9 cellular contexts compared by ENCODE assay signal in genomic region chr15:65029736-65030208, GRCh38. TPM values are rescaled to one million over a fixed set of nuclear protein-coding genes. Genes with fewer than 3 reads are reported as not detected.
DNase-seq lines count a peak whose midpoint lies in the region; ATAC-seq, FAIRE-seq and TF ChIP-seq lines count a peak whose summit lies in the region.
"Had no signal": no experiment of that assay in that cellular context is flagged by ENCODE, and none has a peak within 500 bp of the region (broad histone marks: within the 10 kb centered on the region; RNA-seq: fewer than 3 reads in every experiment).

No MANE protein-coding gene starts in this region.

- TF ChIP-seq CTCF in AG09309 (IDR thresholded peaks at IDR 0.05; ENCODE audit: control insufficient read depth, insufficient read depth, low read depth, low read length, missing control alignments) (no peak), bronchial epithelial cell (IDR thresholded peaks at IDR 0.05; ENCODE audit: insufficient read depth, low read length, severe bottlenecking) (no peak), omental fat pad (IDR thresholded peaks at IDR 0.05) (no peak)

- DNase-seq in AG09309 (ENCODE audit: low read depth) = no peak
- no peak for DNase-seq in bronchial epithelial cell (ENCODE audit: low read depth)
- DNase-seq in naive thymus-derived CD8-positive, alpha-beta T cell = no peak
- no peak for DNase-seq in HTR-8/SVneo (ENCODE audit: insufficient read length, low spot score)
- DNase-seq in omental fat pad (ENCODE audit: low spot score) = no peak

- no peaks in the 10 kb centered on the region for H3K27me3 Mint-ChIP-seq in IgD-negative memory B cell
- peaks cover 0 to 4% (median 2%) of the 10 kb centered on the region in 5 donors for H3K27me3 Mint-ChIP-seq in naive thymus-derived CD8-positive, alpha-beta T cell

- POLR2A ChIA-PET in naive thymus-derived CD8-positive, alpha-beta T cell (lab: Charles Lee) = interaction anchor here (0.6 kb wide), 1 partner anchor 1291 kb away, joined by 3 read pairs; no protein-coding TSS in a partner anchor

- no peaks in the 10 kb centered on the region for H3K36me3 ChIP-seq in bronchial epithelial cell (ENCODE audit: control insufficient read depth, insufficient read depth, low read length)

- peak overlapping the region; percentile 84 to 95 (median 88) for H3K4me3 Mint-ChIP-seq in IgD-negative memory B cell
- H3K4me3 Mint-ChIP-seq in naive thymus-derived CD8-positive, alpha-beta T cell = peak overlapping the region; percentile 43 to 99 (median 77)

- H3K9me3 Mint-ChIP-seq in IgD-negative memory B cell = no peaks in the 10 kb centered on the region
- no peaks in the 10 kb centered on the region for H3K9me3 Mint-ChIP-seq in naive thymus-derived CD8-positive, alpha-beta T cell

- no peak for ATAC-seq in naive thymus-derived CD8-positive, alpha-beta T cell
- ATAC-seq in GM21717 (IDR thresholded peaks at IDR 0.05; ENCODE audit: unreplicated experiment) = no peak
- no peak for ATAC-seq in omental fat pad (ENCODE audit: low FRiP score)
- ATAC-seq in GM21576 (IDR thresholded peaks at IDR 0.05; ENCODE audit: unreplicated experiment) = no peak

- no peaks in the 10 kb centered on the region for H3K27me3 ChIP-seq in bronchial epithelial cell (ENCODE audit: control insufficient read depth, insufficient read depth, low read length)

- no peak for FAIRE-seq in bronchial epithelial cell (lab: Jason Lieb, UNC)
- FAIRE-seq in HTR-8/SVneo (lab: Jason Lieb, UNC) = no peak

- peaks cover 3% of the 10 kb centered on the region for H3K36me3 Mint-ChIP-seq in IgD-negative memory B cell
- H3K36me3 Mint-ChIP-seq in naive thymus-derived CD8-positive, alpha-beta T cell = peaks cover 2 to 17% (median 7%) of the 10 kb centered on the region in 3 donors

- H3K27ac Mint-ChIP-seq in IgD-negative memory B cell = no peak overlapping the region
- H3K27ac Mint-ChIP-seq in naive thymus-derived CD8-positive, alpha-beta T cell = peak overlapping the region in 5 of 10 donors; percentile 51 to 77 (median 71)

- H3K4me1 Mint-ChIP-seq in IgD-negative memory B cell = peaks cover 14 to 22% (median 19%) of the 10 kb centered on the region in 3 donors
- H3K4me1 Mint-ChIP-seq in naive thymus-derived CD8-positive, alpha-beta T cell = peaks cover 10 to 34% (median 31%) of the 10 kb centered on the region in 4 donors

- peak overlapping the region; percentile 97 for H3K4me3 ChIP-seq in AG09309 (ENCODE audit: control insufficient read depth, low read depth, low read length)
- H3K4me3 ChIP-seq in bronchial epithelial cell (ENCODE audit: low read depth, low read length) = peak overlapping the region; percentile 91

RNA-seq across cellular contexts. Expression of gene MTFMT, which starts 0.3 kb away (rescaled TPM):
- 15.8 TPM for polyA plus RNA-seq in IgD-negative memory B cell
- 10.4 and 17.4 TPM in 2 replicates for total RNA-seq in bronchial epithelial cell
- total RNA-seq in naive thymus-derived CD8-positive, alpha-beta T cell = 10 to 100 TPM; 19.4 to 21.2 TPM
- 10 to 100 TPM; 19.6 to 30.2 (median 23.0) TPM for polyA plus RNA-seq in naive thymus-derived CD8-positive, alpha-beta T cell
- 10 to 100 TPM; 16.8 to 25.2 (median 22.4) TPM for total RNA-seq in omental fat pad

RNA-seq across cellular contexts. Expression of gene SLC51B, which starts 15.4 kb away (rescaled TPM):
- polyA plus RNA-seq in IgD-negative memory B cell = not detected
- total RNA-seq in bronchial epithelial cell = not detected in 2 replicates
- total RNA-seq in naive thymus-derived CD8-positive, alpha-beta T cell = not detected
- not detected for polyA plus RNA-seq in naive thymus-derived CD8-positive, alpha-beta T cell
- not detected for total RNA-seq in omental fat pad

RNA-seq across cellular contexts. Expression of gene RASL12, which starts 38.0 kb away (rescaled TPM):
- not detected for polyA plus RNA-seq in IgD-negative memory B cell
- not detected in 2 replicates for total RNA-seq in bronchial epithelial cell
- not detected for total RNA-seq in naive thymus-derived CD8-positive, alpha-beta T cell
- not detected for polyA plus RNA-seq in naive thymus-derived CD8-positive, alpha-beta T cell
- total RNA-seq in omental fat pad = 10 to 100 TPM in 1 of 4 donors, 1 to 10 TPM in 3; 4.6 to 50.0 (median 7.6) TPM

RNA-seq across cellular contexts. Expression of gene SPG21, which starts 40.1 kb away (rescaled TPM):
- 137 TPM for polyA plus RNA-seq in IgD-negative memory B cell
- total RNA-seq in bronchial epithelial cell (72.6 and 95.8 TPM in 2 replicates), omental fat pad (10 to 100 TPM; 72.9 to 93.9 (median 84.7) TPM)
- total RNA-seq in naive thymus-derived CD8-positive, alpha-beta T cell = 10 to 100 TPM; 55.2 to 58.2 TPM
- 100 to 1,000 TPM; 117 to 129 (median 124) TPM for polyA plus RNA-seq in naive thymus-derived CD8-positive, alpha-beta T cell

RNA-seq across cellular contexts. Expression of gene KBTBD13, which starts 46.8 kb away (rescaled TPM):
- polyA plus RNA-seq in IgD-negative memory B cell = not detected
- total RNA-seq in bronchial epithelial cell (not detected in 2 replicates), omental fat pad (not detected)
- not detected for total RNA-seq in naive thymus-derived CD8-positive, alpha-beta T cell
- not detected for polyA plus RNA-seq in naive thymus-derived CD8-positive, alpha-beta T cell
- total RNA-seq: liver had no signal
- polyA plus RNA-seq: liver had no signal
